In the genomic region with DNA sequence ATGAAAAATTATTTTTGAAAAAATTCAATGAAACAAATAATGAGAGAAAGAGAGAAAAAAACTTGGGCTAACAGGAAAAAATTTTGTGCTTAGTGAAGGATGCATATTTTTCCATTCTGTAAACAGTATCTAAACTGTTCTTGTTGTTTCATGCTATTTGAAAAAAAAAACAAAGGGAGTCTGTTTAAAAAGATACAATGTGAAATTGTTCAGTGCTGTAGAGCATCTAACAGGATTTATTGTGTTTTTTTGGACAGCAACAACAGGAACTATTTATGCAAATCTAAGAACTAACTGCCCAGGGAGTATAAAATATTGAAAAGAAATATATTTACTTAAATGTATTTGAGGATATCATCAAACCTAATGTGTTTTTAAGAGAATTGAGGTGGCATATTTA, we compare ENCODE assay signal across 25 cellular contexts. TPM values are rescaled to one million over a fixed set of nuclear protein-coding genes. Genes with fewer than 3 reads are reported as not detected.
"Had no signal": no experiment of that assay in that cellular context is flagged by ENCODE, and none has a peak within 500 bp of the region (broad histone marks: within the 10 kb centered on the region; RNA-seq: fewer than 3 reads in every experiment).

No MANE protein-coding gene starts in this region.

- H3K36me3 ChIP-seq: adrenal gland, breast epithelium, esophagus squamous epithelium, left ventricle myocardium inferior, ovary, suprapubic skin, uterus had no signal

- H3K4me1 ChIP-seq: adrenal gland, breast epithelium, esophagus squamous epithelium, left ventricle myocardium inferior, psoas muscle, suprapubic skin, uterus had no signal

- H3K27ac ChIP-seq: adrenal gland, breast epithelium, coronary artery, esophagus squamous epithelium, left ventricle myocardium inferior, ovary, psoas muscle, skin epidermis, suprapubic skin, uterus had no signal

- H3K27me3 ChIP-seq: adrenal gland, breast epithelium, esophagus squamous epithelium, ovary, suprapubic skin, uterus had no signal

- H3K9me3 ChIP-seq: adrenal gland, breast epithelium, esophagus squamous epithelium, left ventricle myocardium inferior, ovary, psoas muscle, suprapubic skin, uterus had no signal

- DNase-seq: activated CD4-positive, alpha-beta T cell treated with anti-CD3 and anti-CD28 coated beads for 1 hour; activated CD4-positive, alpha-beta T cell treated with anti-CD3 and anti-CD28 coated beads, Interleukin-2, amount 50 U/mL, for 1 hour; activated CD8-positive, alpha-beta memory T cell treated with anti-CD3 and anti-CD28 coated beads, Interleukin-2, amount 50 U/mL, for 4 hours; activated naive CD4-positive, alpha-beta T cell; activated T-cell treated with anti-CD3 and anti-CD28 coated beads, Interleukin-2, amount 50 U/mL, for 24 hours; adrenal gland; endodermal cell; esophagus squamous epithelium; immature natural killer cell; kidney glomerular epithelial cell; left ventricle myocardium inferior; ovary; psoas muscle; right cardiac atrium; stimulated activated CD4-positive, alpha-beta T cell treated with anti-CD3 and anti-CD28 coated beads, Interleukin-1b, Interleukin-23, amount 100 ng/mL, for 48 hours; T-helper 9 cell; trophoblast cell; uterus had no signal

- H3K4me3 ChIP-seq: adrenal gland, breast epithelium, coronary artery, esophagus squamous epithelium, left ventricle myocardium inferior, ovary, psoas muscle, skin epidermis, suprapubic skin, uterus had no signal

- ATAC-seq: activated T-helper 17 cell treated with anti-CD3 and anti-CD28 coated beads, Interleukin-2, amount 50 U/mL, for 72 hours; natural killer cell treated with Interleukin-12 subunit alpha and Interleukin-12 subunit beta and Interleukin-15 and Interleukin-18, amount 100 ng/mL, for 72 hours; psoas muscle; right cardiac atrium had no signal

RNA-seq across cellular contexts. Expression of gene PEX5L, which starts 55.1 kb away (rescaled TPM):
- total RNA-seq: esophagus squamous epithelium, lung microvascular endothelial cell, psoas muscle had no signal
- polyA plus RNA-seq: immature natural killer cell had no signal
